ENCODE assay signal across 11 cellular contexts in genomic region chr11:15509082-15509481, GRCh38.
"Had no signal": no experiment of that assay in that cellular context is flagged by ENCODE, and none has a peak within 500 bp of the region (broad histone marks: within the 10 kb centered on the region; RNA-seq: fewer than 3 reads in every experiment).

No MANE protein-coding gene starts in this region.

- H3K4me3 ChIP-seq: GM23248, GM23338, HAP-1 had no signal

- H2AFZ ChIP-seq: GM23248, GM23338 had no signal

- FAIRE-seq: H1, H54 had no signal

- H3K4me3 Mint-ChIP-seq: GM23338, H9, HFFc6 had no signal

- H3K4me1 Mint-ChIP-seq: GM23338, H9 had no signal

- DNase-seq: GM23248, GOT3, H7, H9, HCEC 1CT, HFFc6 had no signal

- H3K9me3 ChIP-seq: HAP-1 had no signal

- ATAC-seq: GM23338, HCT116 had no signal

- H3K9me3 Mint-ChIP-seq: GM23338, H9 had no signal

- H3K27ac ChIP-seq: GM23248 had no signal

- H3K4me2 ChIP-seq: GM23338 had no signal

- H3K4me1 ChIP-seq: HAP-1 had no signal

- H3K36me3 ChIP-seq: HAP-1 had no signal

- H3K27ac Mint-ChIP-seq: GM23338, H9, HFFc6 had no signal

- H3K9ac ChIP-seq: GM23248 had no signal
